ENCODE assay signal across 24 cellular contexts in genomic region chr3:133956333-133956732, GRCh38.
DNase-seq lines count a peak whose midpoint lies in the region; ATAC-seq, FAIRE-seq and TF ChIP-seq lines count a peak whose summit lies in the region.
"Had no signal": no experiment of that assay in that cellular context is flagged by ENCODE, and none has a peak within 500 bp of the region (broad histone marks: within the 10 kb centered on the region; RNA-seq: fewer than 3 reads in every experiment).

No MANE protein-coding gene starts in this region.

- H3K4me1 ChIP-seq in K562 (replicated peaks in 1 of 2; ENCODE audit: control insufficient read depth in 2 of 2, insufficient read depth in 2 of 2, low read length in 2 of 2) (no peaks in the 10 kb centered on the region; a peak in 1 of 5 replicates), lower lobe of right lung (peaks cover 10% of the 10 kb centered on the region)
- H3K4me1 ChIP-seq: SJSA1 had no signal

- H3K36me3 ChIP-seq in K562 (ENCODE audit: control insufficient read depth, insufficient read depth, low read length): no peaks in the 10 kb centered on the region
- peaks cover 7% of the 10 kb centered on the region for H3K36me3 ChIP-seq in lower lobe of right lung
- H3K36me3 ChIP-seq: neutrophil, SJSA1 had no signal

- intact Hi-C loops in K562 (cut with micrococcal nuclease) (no loop called here), lower lobe of right lung (cut with DNase I) (no loop called here)

- no peaks in the 10 kb centered on the region; the same call in 1 of the 2 replicates for H3K9me3 ChIP-seq in K562 (replicated peaks; ENCODE audit: control insufficient read depth, insufficient read depth, low read depth, low read length)
- no peaks in the 10 kb centered on the region for H3K9me3 ChIP-seq in lower lobe of right lung
- H3K9me3 ChIP-seq: neutrophil, SJSA1, testis had no signal

- H3K27ac ChIP-seq in K562 (ENCODE audit: extremely low read depth, low read depth, low read length) (no peak overlapping the region), lower lobe of right lung (peak overlapping the region; percentile 18)
- H3K27ac ChIP-seq: epithelial cell of prostate, HL-60, neutrophil, SJSA1, testis had no signal

- no peaks in the 10 kb centered on the region; the same call in 1 of the 2 replicates for H4K20me1 ChIP-seq in K562 (replicated peaks; ENCODE audit: control insufficient read depth, insufficient read depth, low read length)

- H3K9me1 ChIP-seq in K562 (ENCODE audit: control insufficient read depth, insufficient read depth, low read length): no peaks in the 10 kb centered on the region

- H3K27me3 ChIP-seq in K562 (ENCODE audit: control insufficient read depth in 2 of 2, insufficient read depth in 2 of 2, low read length in 2 of 2) (peaks cover 0 to 36% of the 10 kb centered on the region in 2 experiments; a peak in 3 of 5 replicates), lower lobe of right lung (ENCODE audit: low read depth) (no peaks in the 10 kb centered on the region)
- H3K27me3 ChIP-seq: dorsolateral prefrontal cortex, neutrophil, SJSA1, testis had no signal

- ATAC-seq in K562: no peak
- no peak for ATAC-seq in lower lobe of right lung
- ATAC-seq in HG03342 (IDR thresholded peaks at IDR 0.05; ENCODE audit: unreplicated experiment): no peak
- ATAC-seq in HG03175 (IDR thresholded peaks at IDR 0.05; ENCODE audit: unreplicated experiment): no peak
- ATAC-seq: stimulated activated memory B cell treated with anti-CD40 and anti-IgM and Interleukin-4, amounts not matched to agents 10 μg/mL and 1 μg/mL and 100 μg/mL, for 72 hours; T-helper 17 cell had no signal

- TF ChIP-seq EP300 in K562 (IDR thresholded peaks at IDR 0.05; ENCODE audit: low read length): no peak

- BruUV-seq in K562 (replicated peaks; lab: Mats Ljungman, UMichigan): no TSS peak

- POLR2A ChIA-PET in K562 (lab: Yijun Ruan, JAX): no interaction called here

- 0% methylated on average over 2 of the region's 6 CpGs for WGBS in K562 (ENCODE audit: insufficient coverage, low coverage, missing lambda C conversion rate)

- no peak for FAIRE-seq in K562 (lab: Jason Lieb, UNC)
- FAIRE-seq: small intestine had no signal

- TF ChIP-seq RAD21 in K562 (CRISPR knock-in tag; conservative IDR thresholded peaks at IDR 0.05 in 1 of 2, IDR thresholded peaks at IDR 0.05 in 1 of 2): no peak

- peak in 2 of 3 experiments; percentile 16 to 59 for DNase-seq in NCI-H1417 (lab: John Stamatoyannopoulos, UW)
- no peak for DNase-seq in NCI-H1417 treated with DMSO at 0.1 percent for 48 hours (lab: John Stamatoyannopoulos, UW)
- DNase-seq in NCI-H1092 treated with DMSO at 0.1 percent for 48 hours (lab: John Stamatoyannopoulos, UW): peak; percentile 90
- DNase-seq in K562 (ENCODE audit: extremely low read depth in 1 of 4, low spot score in 3 of 4): no peak
- DNase-seq in lower lobe of right lung: peak; percentile 37
- no peak for DNase-seq in NCI-H226
- DNase-seq: activated CD4-positive, alpha-beta T cell treated with anti-CD3 and anti-CD28 coated beads for 48 hours; activated naive CD4-positive, alpha-beta T cell treated with anti-CD3 and anti-CD28 coated beads, Interleukin-2, amount 10 ng/mL, durations not matched to agents 7 days and 5 days; AML-193; caudate nucleus; dorsolateral prefrontal cortex; IMR-90; NCI-H187 treated with DMSO at 0.1 percent for 48 hours; small intestine; T-helper 17 cell; testis had no signal

- TF ChIP-seq CTCF in K562 (IDR thresholded peaks at IDR 0.05 in 2 of 3, conservative IDR thresholded peaks at IDR 0.05 in 1 of 3; ENCODE audit: insufficient read depth in 2 of 3, low read depth in 1 of 3, low read length in 3 of 3): no peak
- no peak for TF ChIP-seq CTCF in lower lobe of right lung (IDR thresholded peaks at IDR 0.05)

- H3K79me2 ChIP-seq in K562 (ENCODE audit: control insufficient read depth, insufficient read depth, low read length): no peaks in the 10 kb centered on the region

- in situ Hi-C loops in K562 (cut with MboI): no loop called here

- no peak overlapping the region for H2AFZ ChIP-seq in K562 (ENCODE audit: low read depth, low read length)

- H3K4me2 ChIP-seq in K562 (ENCODE audit: insufficient read depth, low read length): no peak overlapping the region

- H3K4me3 ChIP-seq in K562: no peak overlapping the region
- no peak overlapping the region for H3K4me3 ChIP-seq in lower lobe of right lung
- H3K4me3 ChIP-seq: dorsolateral prefrontal cortex, lung, SJSA1, testis had no signal

- H3K9ac ChIP-seq in K562 (ENCODE audit: insufficient read depth in 1 of 2, low read depth in 2 of 2, low read length in 2 of 2): no peak overlapping the region

- CTCF ChIA-PET in K562 (lab: Yijun Ruan, JAX; ENCODE audit: low intra/inter-chr PET ratio): no interaction called here

- no peak for TF ChIP-seq POLR2A in K562 (conservative IDR thresholded peaks at IDR 0.05)

TF ChIP-seq in K562, 482 proteins besides CTCF, POLR2A, EP300 and RAD21:
- peak; percentile 51 for TF ChIP-seq NFIC (IDR thresholded peaks at IDR 0.05)
- TF ChIP-seq NCOA6 (IDR thresholded peaks at IDR 0.05): no peak

Comparison
In these comparisons a context has a peak if more than half of its experiments do, and no peak if none do; other contexts are left out.
1. DNase-seq: peak in NCI-H1417 (2 of 3), NCI-H1092 treated with DMSO at 0.1 percent for 48 hours (single experiment) and lower lobe of right lung (single experiment); none in NCI-H1417 treated with DMSO at 0.1 percent for 48 hours (single experiment), K562 (0 of 4) and NCI-H226 (single experiment).